ENCODE assay signal across 14 cellular contexts in the genomic region with DNA sequence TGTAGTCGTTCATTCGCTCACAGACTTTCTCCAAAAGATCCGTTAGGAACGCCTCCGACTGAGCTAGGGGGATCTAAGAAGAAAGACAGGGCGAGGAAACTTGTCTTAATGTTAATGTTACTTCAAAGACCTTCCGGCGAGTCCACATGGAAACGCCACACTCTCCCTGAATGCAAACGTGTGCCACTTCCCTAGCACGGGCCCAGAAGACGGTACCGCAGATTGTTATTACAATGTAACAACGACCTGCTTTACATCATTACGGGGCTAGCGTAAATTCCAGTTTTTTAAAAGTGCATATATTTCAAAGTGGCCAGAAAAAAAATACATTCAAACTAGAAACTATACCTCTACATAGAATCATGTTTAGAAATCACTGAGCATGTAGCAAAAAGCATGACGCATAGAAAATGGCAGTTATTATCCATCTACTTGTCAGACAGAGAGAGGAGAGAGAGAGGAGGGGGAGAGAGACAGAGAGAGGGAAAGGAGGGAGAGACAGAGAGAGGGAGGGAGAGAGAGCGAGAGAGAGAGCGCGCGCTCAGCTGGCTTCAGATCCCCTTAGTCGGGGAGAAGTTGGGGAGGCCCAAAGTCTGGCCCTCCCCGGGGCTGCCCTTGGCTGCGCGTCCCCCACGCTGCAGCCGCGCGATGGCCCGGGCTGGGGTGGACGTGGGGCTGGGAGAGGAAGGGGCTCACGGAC. TPM values are rescaled to one million over a fixed set of nuclear protein-coding genes. Genes with fewer than 3 reads are reported as not detected.
DNase-seq lines count a peak whose midpoint lies in the region; ATAC-seq, FAIRE-seq and TF ChIP-seq lines count a peak whose summit lies in the region.
"Had no signal": no experiment of that assay in that cellular context is flagged by ENCODE, and none has a peak within 500 bp of the region (broad histone marks: within the 10 kb centered on the region; RNA-seq: fewer than 3 reads in every experiment).

No MANE protein-coding gene starts in this region.

- H3K36me3 Mint-ChIP-seq in activated CD4-positive, alpha-beta memory T cell treated with anti-CD3 and anti-CD28 coated beads, Interleukin-2, amount 10 ng/mL, durations not matched to agents 7 days and 5 days (ENCODE audit: low read depth), result peaks cover 7% of the 10 kb centered on the region
- H3K36me3 Mint-ChIP-seq in activated CD4-positive, alpha-beta memory T cell treated with anti-CD3 and anti-CD28 coated beads for 36 hours, result peaks cover 5% of the 10 kb centered on the region
- H3K36me3 Mint-ChIP-seq in WTC11, result no peaks in the 10 kb centered on the region

- peaks cover 84% of the 10 kb centered on the region for H3K27me3 Mint-ChIP-seq in activated CD4-positive, alpha-beta memory T cell treated with anti-CD3 and anti-CD28 coated beads, Interleukin-2, amount 10 ng/mL, durations not matched to agents 7 days and 5 days
- H3K27me3 Mint-ChIP-seq in activated CD4-positive, alpha-beta memory T cell treated with anti-CD3 and anti-CD28 coated beads for 36 hours, result peaks cover 66% of the 10 kb centered on the region
- H3K27me3 Mint-ChIP-seq in WTC11 (ENCODE audit: low read depth), result peaks cover 95% of the 10 kb centered on the region

- intact Hi-C loops in activated CD4-positive, alpha-beta memory T cell treated with anti-CD3 and anti-CD28 coated beads for 36 hours (cut with micrococcal nuclease), result loop anchor here (2.0 kb wide), 1 partner anchor 42 kb away; no protein-coding TSS in a partner anchor
- intact Hi-C loops in spleen (cut with DNase I; ENCODE audit: low total_unique reads), result no loop called here

- no peak overlapping the region for H3K9ac ChIP-seq in iPS-18a (ENCODE audit: low read length)

- CTCF ChIA-PET in activated CD4-positive, alpha-beta memory T cell treated with anti-CD3 and anti-CD28 coated beads, Interleukin-2, amount 10 ng/mL, durations not matched to agents 7 days and 5 days (lab: Charles Lee), result no interaction called here
- CTCF ChIA-PET in activated CD4-positive, alpha-beta memory T cell treated with anti-CD3 and anti-CD28 coated beads for 36 hours (lab: Charles Lee), result no interaction called here
- CTCF ChIA-PET in WTC11 (lab: Charles Lee), result interaction anchor here (0.9 to 2.5 kb wide), 4 partner anchors 18 to 90 kb away, joined by 3 to 10 read pairs (median 4); no protein-coding TSS in a partner anchor

- ATAC-seq in WTC11 (peak; percentile 58), HG02870 (IDR thresholded peaks at IDR 0.05; ENCODE audit: unreplicated experiment) (no peak), GM19467 (IDR thresholded peaks at IDR 0.05; ENCODE audit: unreplicated experiment) (no peak)

- no peak for DNase-seq in activated CD4-positive, alpha-beta memory T cell treated with anti-CD3 and anti-CD28 coated beads, Interleukin-2, amount 10 ng/mL, durations not matched to agents 7 days and 5 days
- DNase-seq in activated CD4-positive, alpha-beta memory T cell treated with anti-CD3 and anti-CD28 coated beads for 36 hours, result no peak
- DNase-seq in WTC11 (ENCODE audit: low spot score), result no peak
- no peak for DNase-seq in spleen
- no peak for DNase-seq in RCC 7860 (ENCODE audit: low spot score)
- DNase-seq: kidney glomerular epithelial cell; NCI-H1694; stimulated activated CD4-positive, alpha-beta T cell treated with anti-CD3 and anti-CD28 coated beads, Interleukin-2, amount 100 ng/mL, for 48 hours had no signal

- H3K36me3 ChIP-seq in iPS-18a (ENCODE audit: control insufficient read depth, low read depth, low read length), result no peaks in the 10 kb centered on the region
- H3K36me3 ChIP-seq in spleen, result no peaks in the 10 kb centered on the region

- WGBS in spleen, 5 donors, result 7 to 16% (median 10%) methylated on average over 22 to 32 of the region's 32 CpGs

- H3K4me3 ChIP-seq in iPS-18a (ENCODE audit: low read length) (peak overlapping the region; percentile 54), spleen (peak overlapping the region in 5 of 8 donors; percentile 2 to 55 (median 6))

- no peak for TF ChIP-seq POLR2A in spleen (IDR thresholded peaks at IDR 0.05)

- peaks cover 23% of the 10 kb centered on the region for H3K4me1 ChIP-seq in iPS-18a (ENCODE audit: control insufficient read depth, low read depth, low read length)
- H3K4me1 ChIP-seq in spleen, result peaks cover 7 to 21% (median 14%) of the 10 kb centered on the region in 6 donors

- H3K27me3 ChIP-seq in iPS-18a (ENCODE audit: control insufficient read depth, insufficient read depth, low read length), result peaks cover 100% of the 10 kb centered on the region
- peaks cover 7 to 100% (median 94%) of the 10 kb centered on the region in 7 donors for H3K27me3 ChIP-seq in spleen (replicated peaks in 1 of 7)

- TF ChIP-seq CTCF in WTC11 (IDR thresholded peaks at IDR 0.05), result no peak
- no peak for TF ChIP-seq CTCF in spleen (IDR thresholded peaks at IDR 0.05 in 8 of 11, conservative IDR thresholded peaks at IDR 0.05 in 3 of 11)

- H3K4me1 Mint-ChIP-seq in activated CD4-positive, alpha-beta memory T cell treated with anti-CD3 and anti-CD28 coated beads, Interleukin-2, amount 10 ng/mL, durations not matched to agents 7 days and 5 days, result peaks cover 13% of the 10 kb centered on the region
- H3K4me1 Mint-ChIP-seq in activated CD4-positive, alpha-beta memory T cell treated with anti-CD3 and anti-CD28 coated beads for 36 hours (ENCODE audit: low read depth), result peaks cover 15% of the 10 kb centered on the region
- peaks cover 54% of the 10 kb centered on the region for H3K4me1 Mint-ChIP-seq in WTC11

- H3K27ac Mint-ChIP-seq in activated CD4-positive, alpha-beta memory T cell treated with anti-CD3 and anti-CD28 coated beads, Interleukin-2, amount 10 ng/mL, durations not matched to agents 7 days and 5 days, result peak overlapping the region; percentile 19
- no peak overlapping the region for H3K27ac Mint-ChIP-seq in activated CD4-positive, alpha-beta memory T cell treated with anti-CD3 and anti-CD28 coated beads for 36 hours
- no peak overlapping the region for H3K27ac Mint-ChIP-seq in WTC11

- peak overlapping the region; percentile 14 for H3K4me3 Mint-ChIP-seq in activated CD4-positive, alpha-beta memory T cell treated with anti-CD3 and anti-CD28 coated beads, Interleukin-2, amount 10 ng/mL, durations not matched to agents 7 days and 5 days
- H3K4me3 Mint-ChIP-seq in activated CD4-positive, alpha-beta memory T cell treated with anti-CD3 and anti-CD28 coated beads for 36 hours, result no peak overlapping the region
- H3K4me3 Mint-ChIP-seq in WTC11, result peak overlapping the region; percentile 91

- H3K9me3 Mint-ChIP-seq in activated CD4-positive, alpha-beta memory T cell treated with anti-CD3 and anti-CD28 coated beads, Interleukin-2, amount 10 ng/mL, durations not matched to agents 7 days and 5 days, result no peaks in the 10 kb centered on the region
- no peaks in the 10 kb centered on the region for H3K9me3 Mint-ChIP-seq in activated CD4-positive, alpha-beta memory T cell treated with anti-CD3 and anti-CD28 coated beads for 36 hours
- no peaks in the 10 kb centered on the region for H3K9me3 Mint-ChIP-seq in WTC11

- POLR2A ChIA-PET in activated CD4-positive, alpha-beta memory T cell treated with anti-CD3 and anti-CD28 coated beads, Interleukin-2, amount 10 ng/mL, durations not matched to agents 7 days and 5 days (lab: Charles Lee), result no interaction called here
- POLR2A ChIA-PET in activated CD4-positive, alpha-beta memory T cell treated with anti-CD3 and anti-CD28 coated beads for 36 hours (lab: Charles Lee), result no interaction called here
- POLR2A ChIA-PET in WTC11 (lab: Charles Lee), result no interaction called here

- H3K9me3 ChIP-seq in iPS-18a (ENCODE audit: control insufficient read depth, low read depth, low read length) (no peaks in the 10 kb centered on the region), spleen (peaks cover 0 to 7% (median 0%) of the 10 kb centered on the region in 8 donors)

- no peak for FAIRE-seq in RCC 7860 (lab: Jason Lieb, UNC)

- H3K27ac ChIP-seq in iPS-18a (ENCODE audit: low read length) (no peak overlapping the region), spleen (no peak overlapping the region)

TF ChIP-seq in WTC11, 78 proteins besides CTCF, POLR2A, EP300 and RAD21:
- TF ChIP-seq ZNF121 (CRISPR knock-in tag; IDR thresholded peaks at IDR 0.05) (0 out of 2 replicates have a peak, but pooled peaks have one; percentile 2), ZNF416 (CRISPR knock-in tag; IDR thresholded peaks at IDR 0.05) (no peak)
- TF ChIP-seq, protein P1, sequence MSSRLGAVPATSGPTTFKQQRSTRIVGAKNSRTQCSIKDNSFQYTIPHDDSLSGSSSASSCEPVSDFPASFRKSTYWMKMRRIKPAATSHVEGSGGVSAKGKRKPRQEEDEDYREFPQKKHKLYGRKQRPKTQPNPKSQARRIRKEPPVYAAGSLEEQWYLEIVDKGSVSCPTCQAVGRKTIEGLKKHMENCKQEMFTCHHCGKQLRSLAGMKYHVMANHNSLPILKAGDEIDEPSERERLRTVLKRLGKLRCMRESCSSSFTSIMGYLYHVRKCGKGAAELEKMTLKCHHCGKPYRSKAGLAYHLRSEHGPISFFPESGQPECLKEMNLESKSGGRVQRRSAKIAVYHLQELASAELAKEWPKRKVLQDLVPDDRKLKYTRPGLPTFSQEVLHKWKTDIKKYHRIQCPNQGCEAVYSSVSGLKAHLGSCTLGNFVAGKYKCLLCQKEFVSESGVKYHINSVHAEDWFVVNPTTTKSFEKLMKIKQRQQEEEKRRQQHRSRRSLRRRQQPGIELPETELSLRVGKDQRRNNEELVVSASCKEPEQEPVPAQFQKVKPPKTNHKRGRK (CRISPR knock-in tag; IDR thresholded peaks at IDR 0.05; ENCODE audit: borderline replicate concordance), result no peak

RNA-seq across cellular contexts. Expression of gene CNPY1, which starts 37.2 kb away (rescaled TPM):
- not detected for total RNA-seq in activated CD4-positive, alpha-beta memory T cell treated with anti-CD3 and anti-CD28 coated beads, Interleukin-2, amount 10 ng/mL, durations not matched to agents 7 days and 5 days
- total RNA-seq in activated CD4-positive, alpha-beta memory T cell treated with anti-CD3 and anti-CD28 coated beads for 36 hours, result not detected
- total RNA-seq in WTC11 (2021) (0.09 TPM in 2 of 3 replicates, not detected in the other), spleen (not detected)
- not detected for polyA plus RNA-seq in spleen
- total RNA-seq: cardiac septum, fibroblast of lung, posterior vena cava had no signal
- polyA plus RNA-seq: fibroblast of lung had no signal

RNA-seq across cellular contexts. Expression of gene EN2, which starts 51.2 kb away (rescaled TPM):
- total RNA-seq in activated CD4-positive, alpha-beta memory T cell treated with anti-CD3 and anti-CD28 coated beads, Interleukin-2, amount 10 ng/mL, durations not matched to agents 7 days and 5 days, result not detected
- not detected for total RNA-seq in activated CD4-positive, alpha-beta memory T cell treated with anti-CD3 and anti-CD28 coated beads for 36 hours
- total RNA-seq in WTC11 (2021), result not detected in 3 replicates
- not detected for total RNA-seq in spleen
- under 1 TPM in 2 of 3 donors, not detected in 1; 0.03 to 0.04 TPM for polyA plus RNA-seq in spleen
- total RNA-seq: cardiac septum, fibroblast of lung had no signal
- polyA plus RNA-seq: fibroblast of lung had no signal
